1 cellular context compared by ENCODE assay signal in genomic region chr1:37807555-37808368, GRCh38.
TF ChIP-seq lines count a peak whose summit lies in the region.

C1orf122 (plus strand) TSS chr1:37807790; CDS start chr1:37808405, 615 bp downstream.
A gene with protein sequence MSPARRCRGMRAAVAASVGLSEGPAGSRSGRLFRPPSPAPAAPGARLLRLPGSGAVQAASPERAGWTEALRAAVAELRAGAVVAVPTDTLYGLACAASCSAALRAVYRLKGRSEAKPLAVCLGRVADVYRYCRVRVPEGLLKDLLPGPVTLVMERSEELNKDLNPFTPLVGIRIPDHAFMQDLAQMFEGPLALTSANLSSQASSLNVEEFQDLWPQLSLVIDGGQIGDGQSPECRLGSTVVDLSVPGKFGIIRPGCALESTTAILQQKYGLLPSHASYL (minus strand): TSS chr1:37808208. CDS start chr1:37808180, 28 bp downstream.

TF ChIP-seq in K562, 482 proteins besides CTCF, POLR2A, EP300 and RAD21 (continued from another document and continues in another):
- TF ChIP-seq YY1 (IDR thresholded peaks at IDR 0.05; ENCODE audit: borderline replicate concordance in 1 of 3, control insufficient read depth in 1 of 3, extremely low read depth in 1 of 3, insufficient read depth in 3 of 3, insufficient read length in 1 of 3, insufficient replicate concordance in 2 of 3, low read depth in 1 of 3, low read length in 2 of 3) (peak in 1 of 3 experiments; percentile 67), NR2C2 (CRISPR knock-in tag; IDR thresholded peaks at IDR 0.05) (no peak), NR2C2 (tag; IDR thresholded peaks at IDR 0.05) (peak; percentile 51; the same call in 1 of the 2 replicates), RBFOX2 (IDR thresholded peaks at IDR 0.05; ENCODE audit: low read depth, low read length) (peak; percentile 96), RB1 (IDR thresholded peaks at IDR 0.05; ENCODE audit: low read depth) (peak; percentile 86), HDAC6 (IDR thresholded peaks at IDR 0.05; ENCODE audit: low read depth, low read length) (no peak), CXXC5 (CRISPR knock-in tag; IDR thresholded peaks at IDR 0.05) (peak; percentile 70), NFIC (IDR thresholded peaks at IDR 0.05) (peak; percentile 54), NFE2 (IDR thresholded peaks at IDR 0.05; ENCODE audit: low read depth) (no peak), RBM39 (optimal IDR thresholded peaks at IDR 0.05; ENCODE audit: low read depth, low read length) (no peak), RAD51 (IDR thresholded peaks at IDR 0.05; ENCODE audit: borderline replicate concordance, low read depth) (no peak), USF2 (CRISPR knock-in tag; IDR thresholded peaks at IDR 0.05) (no peak), POLR2H (tag; IDR thresholded peaks at IDR 0.05; ENCODE audit: low read depth) (peak; percentile 54; the same call in 1 of the 2 replicates), SMAD2 (IDR thresholded peaks at IDR 0.05; ENCODE audit: low read depth, low read length) (no peak), ZKSCAN3 (CRISPR knock-in tag; IDR thresholded peaks at IDR 0.05) (no peak), ZNF778 (CRISPR knock-in tag; IDR thresholded peaks at IDR 0.05) (no peak), U2AF1 (optimal IDR thresholded peaks at IDR 0.05; ENCODE audit: low read depth, low read length) (no peak), PATZ1 (CRISPR knock-in tag; IDR thresholded peaks at IDR 0.05; ENCODE audit: borderline replicate concordance) (no peak), MCM7 (IDR thresholded peaks at IDR 0.05) (no peak), THRAP3 (IDR thresholded peaks at IDR 0.05; ENCODE audit: borderline replicate concordance) (no peak), ATF7 (IDR thresholded peaks at IDR 0.05) (peak; percentile 49; the same call in 1 of the 2 replicates), CBFA2T3 (IDR thresholded peaks at IDR 0.05) (no peak), ZSCAN29 (IDR thresholded peaks at IDR 0.05) (no peak), KAT2B (IDR thresholded peaks at IDR 0.05; ENCODE audit: low read depth, low read length) (no peak), ARID2 (IDR thresholded peaks at IDR 0.05) (no peak), SMAD4 (CRISPR knock-in tag; conservative IDR thresholded peaks at IDR 0.05) (0 out of 2 replicates have a peak, but pooled peaks have one; percentile 39), ZNF12 (CRISPR knock-in tag; IDR thresholded peaks at IDR 0.05) (no peak), PHB2 (IDR thresholded peaks at IDR 0.05; ENCODE audit: low read depth) (no peak), NR2F6 (CRISPR knock-in tag; IDR thresholded peaks at IDR 0.05) (no peak), CBX2 (IDR thresholded peaks at IDR 0.05; ENCODE audit: insufficient read depth, low read length, poor library complexity, severe bottlenecking) (no peak), PTBP1 (IDR thresholded peaks at IDR 0.05; ENCODE audit: low read depth, low read length) (no peak), NKRF (IDR thresholded peaks at IDR 0.05; ENCODE audit: borderline replicate concordance) (peak; percentile 83), TBP (optimal IDR thresholded peaks at IDR 0.05; ENCODE audit: low read depth, low read length) (peak; percentile 54), ZNF23 (CRISPR knock-in tag; IDR thresholded peaks at IDR 0.05) (no peak), NR2C1 (IDR thresholded peaks at IDR 0.05) (no peak), NR2C1 (tag; IDR thresholded peaks at IDR 0.05) (no peak), ZNF140 (CRISPR knock-in tag; IDR thresholded peaks at IDR 0.05) (no peak), ETS1 (conservative IDR thresholded peaks at IDR 0.05; ENCODE audit: control insufficient read depth, low read depth, low read length) (peak; percentile 75), MAFK (IDR thresholded peaks at IDR 0.05; ENCODE audit: low read length) (no peak), PHF8 (IDR thresholded peaks at IDR 0.05; ENCODE audit: borderline replicate concordance, low read length) (peak; percentile 82; the same call in 1 of the 2 replicates), PCBP2 (IDR thresholded peaks at IDR 0.05; ENCODE audit: low read depth, low read length, poor library complexity, severe bottlenecking) (no peak), SETDB1 (IDR thresholded peaks at IDR 0.05; ENCODE audit: low read length) (no peak)
- TF ChIP-seq, protein P1, sequence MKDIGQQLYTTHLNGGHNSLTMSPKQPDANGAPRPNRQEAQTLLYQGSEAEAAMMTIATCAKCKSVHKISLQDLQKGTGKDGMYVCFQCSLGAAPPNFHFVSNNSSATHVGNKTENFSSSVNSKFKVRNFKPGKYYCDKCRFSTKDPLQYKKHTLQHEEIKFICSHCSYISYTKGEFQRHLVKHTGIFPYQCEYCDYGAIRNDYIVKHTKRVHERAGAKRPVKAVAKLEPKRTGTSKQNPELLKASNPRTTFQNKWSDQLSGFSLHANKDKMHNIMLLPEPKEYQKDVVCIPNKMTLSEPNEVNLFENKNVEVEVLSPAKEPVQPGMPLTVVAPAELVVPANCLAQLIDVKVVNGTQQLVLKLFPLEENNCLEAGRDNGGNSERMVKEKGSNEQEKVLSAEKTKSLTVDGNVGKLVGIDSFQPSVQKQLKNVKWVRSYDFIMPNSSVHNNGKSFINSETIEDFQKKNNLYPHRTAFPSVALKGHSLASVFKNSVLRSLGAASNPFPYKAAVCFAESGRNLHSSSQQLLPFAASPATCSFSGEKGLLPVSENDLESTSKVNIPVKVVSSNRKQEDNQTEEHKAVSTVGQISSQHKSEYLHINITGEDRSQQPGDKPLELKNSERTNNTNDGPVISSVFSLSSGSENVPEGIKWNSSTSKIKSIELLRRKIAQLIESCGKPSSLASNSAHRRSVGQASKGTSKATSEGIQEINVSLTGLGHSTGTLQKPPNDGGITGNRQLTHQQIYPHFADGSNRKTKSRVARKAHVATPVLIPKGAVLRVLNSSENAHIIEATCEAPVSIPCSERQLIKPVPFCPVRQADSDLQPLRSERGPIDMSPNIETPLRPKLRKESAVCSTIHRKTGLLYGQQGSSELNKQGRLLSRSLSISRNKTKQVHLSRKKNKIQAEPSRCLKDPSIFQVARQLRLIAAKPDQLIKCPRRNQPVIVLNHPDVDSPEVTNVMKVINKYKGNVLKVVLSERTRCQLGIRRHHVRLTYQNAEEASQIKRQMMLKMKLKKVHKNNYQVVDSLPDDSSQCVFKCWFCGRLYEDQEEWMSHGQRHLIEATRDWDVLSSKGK (CRISPR knock-in tag; IDR thresholded peaks at IDR 0.05) = no peak
- TF ChIP-seq, protein P2, sequence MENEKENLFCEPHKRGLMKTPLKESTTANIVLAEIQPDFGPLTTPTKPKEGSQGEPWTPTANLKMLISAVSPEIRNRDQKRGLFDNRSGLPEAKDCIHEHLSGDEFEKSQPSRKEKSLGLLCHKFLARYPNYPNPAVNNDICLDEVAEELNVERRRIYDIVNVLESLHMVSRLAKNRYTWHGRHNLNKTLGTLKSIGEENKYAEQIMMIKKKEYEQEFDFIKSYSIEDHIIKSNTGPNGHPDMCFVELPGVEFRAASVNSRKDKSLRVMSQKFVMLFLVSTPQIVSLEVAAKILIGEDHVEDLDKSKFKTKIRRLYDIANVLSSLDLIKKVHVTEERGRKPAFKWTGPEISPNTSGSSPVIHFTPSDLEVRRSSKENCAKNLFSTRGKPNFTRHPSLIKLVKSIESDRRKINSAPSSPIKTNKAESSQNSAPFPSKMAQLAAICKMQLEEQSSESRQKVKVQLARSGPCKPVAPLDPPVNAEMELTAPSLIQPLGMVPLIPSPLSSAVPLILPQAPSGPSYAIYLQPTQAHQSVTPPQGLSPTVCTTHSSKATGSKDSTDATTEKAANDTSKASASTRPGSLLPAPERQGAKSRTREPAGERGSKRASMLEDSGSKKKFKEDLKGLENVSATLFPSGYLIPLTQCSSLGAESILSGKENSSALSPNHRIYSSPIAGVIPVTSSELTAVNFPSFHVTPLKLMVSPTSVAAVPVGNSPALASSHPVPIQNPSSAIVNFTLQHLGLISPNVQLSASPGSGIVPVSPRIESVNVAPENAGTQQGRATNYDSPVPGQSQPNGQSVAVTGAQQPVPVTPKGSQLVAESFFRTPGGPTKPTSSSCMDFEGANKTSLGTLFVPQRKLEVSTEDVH (IDR thresholded peaks at IDR 0.05; ENCODE audit: low read depth, partially characterized antibody) = peak; percentile 91
- TF ChIP-seq, protein P3, sequence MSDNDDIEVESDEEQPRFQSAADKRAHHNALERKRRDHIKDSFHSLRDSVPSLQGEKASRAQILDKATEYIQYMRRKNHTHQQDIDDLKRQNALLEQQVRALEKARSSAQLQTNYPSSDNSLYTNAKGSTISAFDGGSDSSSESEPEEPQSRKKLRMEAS (CRISPR knock-in tag; IDR thresholded peaks at IDR 0.05) = peak; percentile 66
